11 cellular contexts compared by ENCODE assay signal in the genomic region with DNA sequence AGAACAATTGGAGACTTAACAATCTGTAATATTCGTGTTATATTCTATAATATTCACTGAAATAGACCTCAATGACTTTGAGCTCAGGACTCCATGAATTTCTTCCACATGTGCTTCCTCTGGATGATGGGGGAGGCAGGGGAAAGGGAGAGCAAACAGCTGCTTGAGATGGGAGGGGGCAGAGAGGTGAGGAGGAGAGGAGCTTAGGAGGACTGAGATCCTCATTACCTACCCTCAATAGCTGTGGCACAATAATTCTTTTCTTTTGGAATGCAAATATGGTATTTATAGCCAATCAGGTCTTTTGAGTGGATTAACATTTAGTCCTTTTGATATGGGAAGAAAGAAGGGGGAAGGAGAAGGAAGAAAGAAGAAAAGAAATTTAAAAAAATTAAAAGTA.
DNase-seq lines count a peak whose midpoint lies in the region; ATAC-seq and TF ChIP-seq lines count a peak whose summit lies in the region.
"Had no signal": no experiment of that assay in that cellular context is flagged by ENCODE, and none has a peak within 500 bp of the region (broad histone marks: within the 10 kb centered on the region; RNA-seq: fewer than 3 reads in every experiment).

No MANE protein-coding gene starts in this region.

- no peak overlapping the region for H3K23ac ChIP-seq in neuronal stem cell (ENCODE audit: low read depth, low read length, poor library complexity)

- no peaks in the 10 kb centered on the region for H3K79me1 ChIP-seq in neuronal stem cell (ENCODE audit: low read depth, low read length)

- H2BK120ac ChIP-seq in neuronal stem cell (ENCODE audit: low read depth, low read length), result no peak overlapping the region

- no peak overlapping the region for H3K4ac ChIP-seq in neuronal stem cell (ENCODE audit: low read length)

- WGBS in neuronal stem cell (ENCODE audit: extremely low coverage in 2 of 2, insufficient read length in 2 of 2, insufficient replicate concordance in 1 of 2), 2 donors, result no CpG with 5 or more reads among the region's 1 CpG
- 55 to 67% methylated on average over 1 of the region's 1 CpG for WGBS in testis, 2 donors

- no peak overlapping the region for H2AFZ ChIP-seq in neuronal stem cell (ENCODE audit: low read length)

- H2BK15ac ChIP-seq in neuronal stem cell (ENCODE audit: low read length), result no peak overlapping the region

- no peak overlapping the region for H4K8ac ChIP-seq in neuronal stem cell (ENCODE audit: low read depth, low read length)

- H3K9ac ChIP-seq in BLaER1 treated with 17β-estradiol and CSF1 and Interleukin-3, amounts not matched to agents 10 nM and 100 nM, result peak overlapping the region in 4 of 11 experiments; percentile 9 to 59 (median 51); a peak in 6 of 22 replicates
- no peak overlapping the region for H3K9ac ChIP-seq in neuronal stem cell (ENCODE audit: low read depth, low read length, poor library complexity)

- H4K20me1 ChIP-seq in BLaER1 treated with 17β-estradiol and CSF1 and Interleukin-3, amounts not matched to agents 10 nM and 100 nM, result no peaks in the 10 kb centered on the region

- intact Hi-C loops in naive thymus-derived CD4-positive, alpha-beta T cell (cut with micrococcal nuclease), result loop anchor here (5.0 to 10.0 kb wide), 3 partner anchors 35 to 1253 kb away; no protein-coding TSS in a partner anchor
- intact Hi-C loops in testis (cut with DNase I; ENCODE audit: low total_unique reads), result no loop called here

- in situ Hi-C loops in HAP-1 (cut with MboI; ENCODE audit: low sequenced_read_pairs), result no loop called here

- peaks cover 3% of the 10 kb centered on the region for H3K36me3 Mint-ChIP-seq in activated naive CD8-positive, alpha-beta T cell treated with anti-CD3 and anti-CD28 coated beads, Interleukin-2, amount 10 ng/mL, durations not matched to agents 7 days and 5 days
- peaks cover 0 to 3% (median 0%) of the 10 kb centered on the region in 5 donors for H3K36me3 Mint-ChIP-seq in naive thymus-derived CD4-positive, alpha-beta T cell

- H3K27me3 ChIP-seq in BLaER1 treated with 17β-estradiol and CSF1 and Interleukin-3, amounts not matched to agents 10 nM and 100 nM, result peaks cover 0 to 11% (median 6%) of the 10 kb centered on the region in 11 experiments; a peak in 7 of 22 replicates
- no peaks in the 10 kb centered on the region for H3K27me3 ChIP-seq in HAP-1 (ENCODE audit: low read depth)
- no peaks in the 10 kb centered on the region for H3K27me3 ChIP-seq in naive thymus-derived CD4-positive, alpha-beta T cell (ENCODE audit: control insufficient read depth in 2 of 2, insufficient read depth in 2 of 2, low read length in 2 of 2)
- H3K27me3 ChIP-seq in neuronal stem cell (ENCODE audit: control insufficient read depth in 3 of 3, insufficient read depth in 3 of 3, low read depth in 1 of 3, low read length in 3 of 3), result no peaks in the 10 kb centered on the region
- H3K27me3 ChIP-seq in testis, result no peaks in the 10 kb centered on the region
- H3K27me3 ChIP-seq: upper lobe of left lung had no signal

- H3K4me2 ChIP-seq in BLaER1 treated with 17β-estradiol and CSF1 and Interleukin-3, amounts not matched to agents 10 nM and 100 nM, result peak overlapping the region in 10 of 11 experiments; percentile 2 to 95 (median 78); a peak in 18 of 22 replicates
- no peak overlapping the region for H3K4me2 ChIP-seq in neuronal stem cell (ENCODE audit: insufficient read depth, low read length, poor library complexity, severe bottlenecking)

- H2AK5ac ChIP-seq in neuronal stem cell (ENCODE audit: low read depth, low read length), result no peak overlapping the region

- peak overlapping the region; percentile 64 for H3K27ac Mint-ChIP-seq in activated naive CD8-positive, alpha-beta T cell treated with anti-CD3 and anti-CD28 coated beads, Interleukin-2, amount 10 ng/mL, durations not matched to agents 7 days and 5 days
- H3K27ac Mint-ChIP-seq in naive thymus-derived CD4-positive, alpha-beta T cell, result peak overlapping the region in 8 of 9 donors; percentile 63 to 95 (median 88)

- peaks cover 64% of the 10 kb centered on the region for H3K4me1 Mint-ChIP-seq in activated naive CD8-positive, alpha-beta T cell treated with anti-CD3 and anti-CD28 coated beads, Interleukin-2, amount 10 ng/mL, durations not matched to agents 7 days and 5 days
- peaks cover 45 to 87% (median 71%) of the 10 kb centered on the region in 7 donors for H3K4me1 Mint-ChIP-seq in naive thymus-derived CD4-positive, alpha-beta T cell

- no peak overlapping the region for H2BK12ac ChIP-seq in neuronal stem cell (ENCODE audit: low read length)

- H3K4me3 ChIP-seq in BLaER1 treated with 17β-estradiol and CSF1 and Interleukin-3, amounts not matched to agents 10 nM and 100 nM, result no peak overlapping the region
- H3K4me3 ChIP-seq in HAP-1 (no peak overlapping the region), neuronal stem cell (ENCODE audit: low read length in 2 of 2) (no peak overlapping the region), testis (no peak overlapping the region)
- no peak overlapping the region for H3K4me3 ChIP-seq in naive thymus-derived CD4-positive, alpha-beta T cell (ENCODE audit: low read length)
- H3K4me3 ChIP-seq: upper lobe of left lung had no signal

- H2BK5ac ChIP-seq in neuronal stem cell (ENCODE audit: low read length), result no peak overlapping the region

- H3K27ac ChIP-seq in BLaER1 treated with 17β-estradiol and CSF1 and Interleukin-3, amounts not matched to agents 10 nM and 100 nM, result peak overlapping the region in 10 of 11 experiments; percentile 45 to 89 (median 66); a peak in 17 of 22 replicates
- H3K27ac ChIP-seq in naive thymus-derived CD4-positive, alpha-beta T cell (ENCODE audit: low read depth, low read length), result no peak overlapping the region
- H3K27ac ChIP-seq in neuronal stem cell (replicated peaks; ENCODE audit: low read length) (no peak overlapping the region), testis (no peak overlapping the region)

- CTCF ChIA-PET in naive thymus-derived CD4-positive, alpha-beta T cell (lab: Charles Lee), result interaction anchor here (0.7 to 1.0 kb wide), 3 partner anchors 36 to 78 kb away, joined by 3 to 4 read pairs (median 4); no protein-coding TSS in a partner anchor

- H3K14ac ChIP-seq in neuronal stem cell (ENCODE audit: low read length), result no peak overlapping the region

- POLR2A ChIA-PET in activated naive CD8-positive, alpha-beta T cell treated with anti-CD3 and anti-CD28 coated beads, Interleukin-2, amount 10 ng/mL, durations not matched to agents 7 days and 5 days (lab: Charles Lee), result interaction anchor here (0.7 to 1.8 kb wide), 6 partner anchors 15 to 50 kb away, joined by 3 to 9 read pairs (median 6); no protein-coding TSS in a partner anchor
- POLR2A ChIA-PET in naive thymus-derived CD4-positive, alpha-beta T cell (lab: Charles Lee), result interaction anchor here (1.0 to 11.1 kb wide), 10 partner anchors 13 to 64 kb away, joined by 3 to 125 read pairs (median 4); a partner anchor contains a TSS

- ATAC-seq in activated naive CD8-positive, alpha-beta T cell treated with anti-CD3 and anti-CD28 coated beads, Interleukin-2, amount 10 ng/mL, durations not matched to agents 7 days and 5 days (ENCODE audit: low read depth), result no peak
- no peak for ATAC-seq in naive thymus-derived CD4-positive, alpha-beta T cell
- no peak for ATAC-seq in GM21786 (IDR thresholded peaks at IDR 0.05; ENCODE audit: unreplicated experiment)

- no peak overlapping the region for H3K18ac ChIP-seq in neuronal stem cell (ENCODE audit: low read length)

- no peaks in the 10 kb centered on the region for H3K9me3 Mint-ChIP-seq in activated naive CD8-positive, alpha-beta T cell treated with anti-CD3 and anti-CD28 coated beads, Interleukin-2, amount 10 ng/mL, durations not matched to agents 7 days and 5 days
- no peaks in the 10 kb centered on the region for H3K9me3 Mint-ChIP-seq in naive thymus-derived CD4-positive, alpha-beta T cell

- peak overlapping the region; percentile 20 for H3K4me3 Mint-ChIP-seq in activated naive CD8-positive, alpha-beta T cell treated with anti-CD3 and anti-CD28 coated beads, Interleukin-2, amount 10 ng/mL, durations not matched to agents 7 days and 5 days
- peak overlapping the region in 6 of 10 donors; percentile 9 to 75 (median 60) for H3K4me3 Mint-ChIP-seq in naive thymus-derived CD4-positive, alpha-beta T cell

- H4K91ac ChIP-seq in neuronal stem cell (ENCODE audit: low read depth, low read length, poor library complexity), result no peak overlapping the region

- peak; percentile 86 to 98 for DNase-seq in HAP-1 (ENCODE audit: low spot score in 2 of 2)
- DNase-seq in activated naive CD8-positive, alpha-beta T cell treated with anti-CD3 and anti-CD28 coated beads, Interleukin-2, amount 10 ng/mL, durations not matched to agents 7 days and 5 days, result no peak
- DNase-seq in naive thymus-derived CD4-positive, alpha-beta T cell, result no peak
- DNase-seq in neuronal stem cell (ENCODE audit: low spot score), result no peak
- DNase-seq in NCI-H1694 (lab: John Stamatoyannopoulos, UW), result no peak
- no peak for DNase-seq in testis
- DNase-seq: NCI-H1930, Right ventricle myocardium superior, upper lobe of left lung had no signal

- no peaks in the 10 kb centered on the region for H3K27me3 Mint-ChIP-seq in activated naive CD8-positive, alpha-beta T cell treated with anti-CD3 and anti-CD28 coated beads, Interleukin-2, amount 10 ng/mL, durations not matched to agents 7 days and 5 days
- H3K27me3 Mint-ChIP-seq in naive thymus-derived CD4-positive, alpha-beta T cell, result no peaks in the 10 kb centered on the region

- H3K36me3 ChIP-seq in BLaER1 treated with 17β-estradiol and CSF1 and Interleukin-3, amounts not matched to agents 10 nM and 100 nM, result no peaks in the 10 kb centered on the region
- H3K36me3 ChIP-seq in HAP-1 (replicated peaks) (no peaks in the 10 kb centered on the region), neuronal stem cell (replicated peaks in 1 of 2; ENCODE audit: control insufficient read depth in 2 of 2, insufficient read depth in 2 of 2, low read length in 2 of 2) (no peaks in the 10 kb centered on the region), testis (ENCODE audit: low read depth, missing control alignments) (no peaks in the 10 kb centered on the region)
- H3K36me3 ChIP-seq in naive thymus-derived CD4-positive, alpha-beta T cell (ENCODE audit: control insufficient read depth in 2 of 3, insufficient read depth in 3 of 3, low read length in 3 of 3), result no peaks in the 10 kb centered on the region
- H3K36me3 ChIP-seq: upper lobe of left lung had no signal

- H3K9me3 ChIP-seq in BLaER1 treated with 17β-estradiol and CSF1 and Interleukin-3, amounts not matched to agents 10 nM and 100 nM (replicated peaks in 1 of 11), result no peaks in the 10 kb centered on the region
- H3K9me3 ChIP-seq in HAP-1 (no peaks in the 10 kb centered on the region), neuronal stem cell (replicated peaks in 1 of 2; ENCODE audit: control insufficient read depth in 2 of 2, insufficient read depth in 1 of 2, low read depth in 1 of 2, low read length in 2 of 2) (no peaks in the 10 kb centered on the region), testis (no peaks in the 10 kb centered on the region)
- H3K9me3 ChIP-seq in naive thymus-derived CD4-positive, alpha-beta T cell (ENCODE audit: control insufficient read depth in 2 of 3, low read length in 3 of 3), result no peaks in the 10 kb centered on the region
- H3K9me3 ChIP-seq: upper lobe of left lung had no signal

- H3K4me1 ChIP-seq in BLaER1 treated with 17β-estradiol and CSF1 and Interleukin-3, amounts not matched to agents 10 nM and 100 nM, result peaks cover 65 to 100% (median 91%) of the 10 kb centered on the region in 10 experiments
- H3K4me1 ChIP-seq in HAP-1, result peaks cover 55% of the 10 kb centered on the region
- H3K4me1 ChIP-seq in naive thymus-derived CD4-positive, alpha-beta T cell (ENCODE audit: control insufficient read depth in 2 of 2, insufficient read depth in 2 of 2, low read length in 2 of 2), result peaks cover 22 to 38% of the 10 kb centered on the region in 2 donors
- H3K4me1 ChIP-seq in neuronal stem cell (ENCODE audit: control insufficient read depth in 2 of 2, insufficient read depth in 1 of 2, low read depth in 1 of 2, low read length in 2 of 2), result peaks cover 9 to 11% of the 10 kb centered on the region in 2 donors
- H3K4me1 ChIP-seq in testis, result peaks cover 34% of the 10 kb centered on the region

- TF ChIP-seq POLR2A in testis (IDR thresholded peaks at IDR 0.05), result no peak

- no peak for TF ChIP-seq CTCF in testis (IDR thresholded peaks at IDR 0.05)

Comparison
In these comparisons a context has a peak if more than half of its experiments do, and no peak if none do; other contexts are left out.
1. H3K27ac ChIP-seq: peak in BLaER1 treated with 17β-estradiol and CSF1 and Interleukin-3, amounts not matched to agents 10 nM and 100 nM (10 of 11); none in naive thymus-derived CD4-positive, alpha-beta T cell (single experiment), neuronal stem cell (single experiment) and testis (0 of 2).
2. DNase-seq: peak in HAP-1 (2 of 2); none in activated naive CD8-positive, alpha-beta T cell treated with anti-CD3 and anti-CD28 coated beads, Interleukin-2, amount 10 ng/mL, durations not matched to agents 7 days and 5 days (single experiment), naive thymus-derived CD4-positive, alpha-beta T cell (0 of 9), neuronal stem cell (single experiment), NCI-H1694 (single experiment) and testis (single experiment).